Comparison of ENCODE assay signal across 1 cellular context in the genomic region with DNA sequence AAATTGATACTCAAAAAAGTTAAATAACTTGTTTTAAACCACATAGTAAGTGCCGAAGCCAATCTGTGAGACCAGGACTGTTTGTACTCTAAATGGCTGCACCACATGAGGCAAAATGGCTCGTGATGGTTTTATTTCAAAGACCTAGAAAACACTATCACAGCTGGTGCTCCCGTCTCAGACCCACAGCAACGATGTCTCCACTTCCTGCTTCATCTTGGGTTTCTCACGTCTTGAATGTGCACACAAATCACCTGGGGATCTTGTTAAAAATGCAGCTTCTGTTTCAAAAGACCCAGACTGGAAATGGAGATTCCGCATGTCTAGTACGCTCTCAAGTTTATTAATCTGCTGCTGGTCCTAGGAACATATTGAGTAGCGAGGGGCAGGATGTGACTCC.
TF ChIP-seq lines count a peak whose summit lies in the region.

No MANE protein-coding gene starts in this region.

TF ChIP-seq in GM12891, 5 proteins besides CTCF, POLR2A, EP300 and RAD21 (continued from another document):
- TF ChIP-seq POU2F2 (IDR thresholded peaks at IDR 0.05; ENCODE audit: low read depth, low read length): no peak
